ENCODE assay signal across 17 cellular contexts in genomic region chr16:24577167-24577566, GRCh38.
"Had no signal": no experiment of that assay in that cellular context is flagged by ENCODE, and none has a peak within 500 bp of the region (broad histone marks: within the 10 kb centered on the region; RNA-seq: fewer than 3 reads in every experiment).

No MANE protein-coding gene starts in this region.

- FAIRE-seq: endometrium, frontal cortex had no signal

- H2AFZ ChIP-seq: neural progenitor cell had no signal

- H3K4me3 ChIP-seq: heart left ventricle, lower lobe of right lung, neural progenitor cell, psoas muscle, thoracic aorta had no signal

- H3K9me3 ChIP-seq: heart left ventricle, lower lobe of right lung, psoas muscle, thoracic aorta had no signal

- H3K9ac ChIP-seq: neural progenitor cell had no signal

- H3K27ac ChIP-seq: heart left ventricle, lower lobe of right lung, neural progenitor cell, psoas muscle, thoracic aorta, VCaP had no signal

- H3K36me3 ChIP-seq: thoracic aorta had no signal

- H3K27me3 ChIP-seq: heart left ventricle, neural progenitor cell had no signal

- DNase-seq: activated CD4-positive, alpha-beta T cell treated with anti-CD3 and anti-CD28 coated beads for 1 hour; activated CD4-positive, alpha-beta T cell treated with anti-CD3 and anti-CD28 coated beads, Interleukin-2, amount 50 U/mL, for 4 hours; activated naive CD4-positive, alpha-beta T cell treated with Interleukin-2 at 50 U/mL for 16 hours; aorta; heart left ventricle; immature natural killer cell; left colon; lower lobe of right lung; psoas muscle; stimulated activated CD4-positive, alpha-beta T cell treated with anti-CD3 and anti-CD28 coated beads, Interleukin-1b, Interleukin-23, amount 100 ng/mL, for 48 hours had no signal

- H3K4me1 ChIP-seq: lower lobe of right lung, neural progenitor cell, psoas muscle had no signal

- H3K4me2 ChIP-seq: neural progenitor cell had no signal

- ATAC-seq: activated T-helper 17 cell treated with anti-CD3 and anti-CD28 coated beads, Interleukin-2, amount 50 U/mL, for 72 hours; heart left ventricle; left colon; lower lobe of right lung; psoas muscle; sciatic nerve had no signal
